ENCODE assay signal across 8 cellular contexts in genomic region chr1:224433671-224434446, GRCh38. TPM values are rescaled to one million over a fixed set of nuclear protein-coding genes. Genes with fewer than 3 reads are reported as not detected.
DNase-seq lines count a peak whose midpoint lies in the region; ATAC-seq, FAIRE-seq and TF ChIP-seq lines count a peak whose summit lies in the region.

No MANE protein-coding gene starts in this region.

- peak overlapping the region; percentile 67 for H3K27ac ChIP-seq in HL-60 (replicated peaks)

- TF ChIP-seq CTCF in CD14-positive monocyte (IDR thresholded peaks at IDR 0.05) (no peak), HL-60 (IDR thresholded peaks at IDR 0.05; ENCODE audit: insufficient read depth, low read length) (no peak), WI38 (IDR thresholded peaks at IDR 0.05; ENCODE audit: low read depth, low read length) (no peak)

- ATAC-seq in left colon, result peak; percentile 25

- peak overlapping the region; percentile 91 for H3K4me3 ChIP-seq in HL-60 (replicated peaks; ENCODE audit: insufficient read depth, low read length)
- peak overlapping the region; percentile 82 for H3K4me3 ChIP-seq in WI38 (ENCODE audit: low read depth, low read length)

- H3K27ac Mint-ChIP-seq in CD14-positive monocyte, result peak overlapping the region; percentile 80 to 94 (median 88)

- H3K4me1 Mint-ChIP-seq in CD14-positive monocyte, result peaks cover 46% of the 10 kb centered on the region

- DNase-seq in CD14-positive monocyte (ENCODE audit: low spot score) (no peak), HL-60 (ENCODE audit: low read depth in 1 of 2, low spot score in 1 of 2) (peak; percentile 20 to 23), cerebellum (ENCODE audit: low spot score) (peak; percentile 23), left colon (peak; percentile 41 to 53), RCC 7860 (ENCODE audit: low spot score) (no peak), dedifferentiated amniotic fluid mesenchymal stem cell (ENCODE audit: extremely low spot score) (no peak)
- DNase-seq in stimulated activated CD4-positive, alpha-beta T cell treated with anti-CD3 and anti-CD28 coated beads, Interleukin-4, amount 100 ng/mL, for 24 hours, result peak; percentile 37

- intact Hi-C loops in CD14-positive monocyte (cut with micrococcal nuclease), result no loop called here
- intact Hi-C loops in left colon (cut with DNase I, micrococcal nuclease), result no loop called here

- H3K4me3 Mint-ChIP-seq in CD14-positive monocyte, result peak overlapping the region; percentile 97 to 98

- peaks cover 0 to 2% (median 0%) of the 10 kb centered on the region in 7 donors for H3K9me3 Mint-ChIP-seq in CD14-positive monocyte

- no peak for FAIRE-seq in RCC 7860 (lab: Jason Lieb, UNC)

- H3K36me3 Mint-ChIP-seq in CD14-positive monocyte, result peaks cover 6 to 22% of the 10 kb centered on the region in 2 donors

- H3K27me3 ChIP-seq in HL-60 (ENCODE audit: insufficient read depth, poor library complexity, severe bottlenecking), result no peaks in the 10 kb centered on the region

- no peaks in the 10 kb centered on the region for H3K27me3 Mint-ChIP-seq in CD14-positive monocyte (ENCODE audit: low read depth in 3 of 3)

RNA-seq across cellular contexts. Expression of gene WDR26, which starts 0.7 kb away (rescaled TPM):
- polyA plus RNA-seq in CD14-positive monocyte, result 1 to 10 TPM; 2.7 to 4.0 TPM
- total RNA-seq in cerebellum (91.6 TPM), left colon (10 to 100 TPM; 62.1 to 64.4 TPM)

Comparison
In these comparisons a context has a peak if more than half of its experiments do, and no peak if none do; other contexts are left out.
1. DNase-seq: peak in HL-60 (2 of 2), cerebellum (single experiment), left colon (2 of 2) and stimulated activated CD4-positive, alpha-beta T cell treated with anti-CD3 and anti-CD28 coated beads, Interleukin-4, amount 100 ng/mL, for 24 hours (single experiment); none in CD14-positive monocyte (single experiment), RCC 7860 (single experiment) and dedifferentiated amniotic fluid mesenchymal stem cell (single experiment).